ENCODE assay signal across 18 cellular contexts in genomic region chr17:50570516-50570915, GRCh38. TPM values are rescaled to one million over a fixed set of nuclear protein-coding genes. Genes with fewer than 3 reads are reported as not detected.
DNase-seq lines count a peak whose midpoint lies in the region; ATAC-seq, FAIRE-seq and TF ChIP-seq lines count a peak whose summit lies in the region.
"Had no signal": no experiment of that assay in that cellular context is flagged by ENCODE, and none has a peak within 500 bp of the region (broad histone marks: within the 10 kb centered on the region; RNA-seq: fewer than 3 reads in every experiment).

No MANE protein-coding gene starts in this region.

- no peaks in the 10 kb centered on the region for H3K9me2 ChIP-seq in neural cell (ENCODE audit: insufficient read depth, low read length)

- no peaks in the 10 kb centered on the region for H3K36me3 ChIP-seq in neural cell (ENCODE audit: insufficient read depth, low read length)
- H3K36me3 ChIP-seq: HAP-1 had no signal

- peak overlapping the region; percentile 11 for H3K4me3 ChIP-seq in neural cell (ENCODE audit: low read length)
- H3K4me3 ChIP-seq: HAP-1 had no signal

- TF ChIP-seq RAD21 in neural cell (conservative IDR thresholded peaks at IDR 0.05), result no peak

- CTCF ChIA-PET in HEK293T (lab: Yijun Ruan, JAX), result interaction anchor here (1.2 kb wide), 1 partner anchor 19 kb away, joined by 4 read pairs; no protein-coding TSS in a partner anchor

- peak overlapping the region; percentile 62 for H3K27ac ChIP-seq in neural cell (ENCODE audit: low read length)

- POLR2A ChIA-PET in HEK293T (lab: Yijun Ruan, JAX), result interaction anchor here (0.5 to 1.5 kb wide), 2 partner anchors 15 to 61 kb away, joined by 3 to 4 read pairs; no protein-coding TSS in a partner anchor

- no peak for ATAC-seq in GM18867 (IDR thresholded peaks at IDR 0.05; ENCODE audit: unreplicated experiment)

- H3K4me2 ChIP-seq in neural cell (ENCODE audit: low read length), result no peak overlapping the region

- no peaks in the 10 kb centered on the region for H3K79me2 ChIP-seq in neural cell (replicated peaks; ENCODE audit: insufficient read depth, low read length)

- DNase-seq in ELF-1 (ENCODE audit: low read depth, low spot score) (peak; percentile 43), HEK293T (ENCODE audit: extremely low spot score) (no peak), NCI-H82 treated with DMSO at 0.1 percent for 48 hours (lab: John Stamatoyannopoulos, UW; ENCODE audit: unreplicated experiment) (peak; percentile 86), NOMO-1 (lab: John Stamatoyannopoulos, UW; ENCODE audit: unreplicated experiment in 2 of 2) (no peak), urothelium cell line (ENCODE audit: low spot score) (no peak)
- DNase-seq: ACHN; C1 segment of cervical spinal cord; CD8-positive, alpha-beta memory T cell; DMS79; Karpas-422; NCI-H2081; NCI-H446; SHP77; T-helper 1 cell had no signal

- peak overlapping the region; percentile 51 for H3K9ac ChIP-seq in neural cell (ENCODE audit: low read length)

- TF ChIP-seq CTCF in neural cell (IDR thresholded peaks at IDR 0.05; ENCODE audit: poor library complexity, severe bottlenecking), result no peak

- no peaks in the 10 kb centered on the region for H3K27me3 ChIP-seq in neural cell (ENCODE audit: insufficient read depth, low read depth, low read length)

- no peaks in the 10 kb centered on the region for H4K20me1 ChIP-seq in neural cell (ENCODE audit: insufficient read depth)

- H3F3A ChIP-seq in neural cell (ENCODE audit: insufficient read depth, low read length, poor library complexity, severe bottlenecking), result no peaks in the 10 kb centered on the region

- H3K9me3 ChIP-seq in neural cell (ENCODE audit: low read length), result no peaks in the 10 kb centered on the region
- H3K9me3 ChIP-seq: HAP-1 had no signal

- no peak for TF ChIP-seq EP300 in neural cell (conservative IDR thresholded peaks at IDR 0.05; ENCODE audit: poor library complexity, severe bottlenecking)

- no peak overlapping the region for H2AFZ ChIP-seq in neural cell (ENCODE audit: low read depth, low read length)

- no peak for FAIRE-seq in urothelium cell line (lab: Jason Lieb, UNC)

TF ChIP-seq in HEK293T, 16 proteins besides CTCF, POLR2A, EP300 and RAD21:
- no peak for TF ChIP-seq SP1 (IDR thresholded peaks at IDR 0.05)
- TF ChIP-seq LEF1 (IDR thresholded peaks at IDR 0.05; ENCODE audit: borderline replicate concordance), result no peak
- no peak for TF ChIP-seq L3MBTL2 (conservative IDR thresholded peaks at IDR 0.05)
- peak; percentile 39 for TF ChIP-seq PKNOX1 (IDR thresholded peaks at IDR 0.05)
TF ChIP-seq in HEK293T: peak in this region for 1.

TF ChIP-seq in neural cell, 6 proteins besides CTCF, POLR2A, EP300 and RAD21:
- TF ChIP-seq SMC3 (conservative IDR thresholded peaks at IDR 0.05; ENCODE audit: poor library complexity) (no peak), REST (IDR thresholded peaks at IDR 0.05; ENCODE audit: borderline replicate concordance) (no peak), TAF1 (IDR thresholded peaks at IDR 0.05; ENCODE audit: low read depth) (no peak), MXI1 (conservative IDR thresholded peaks at IDR 0.05; ENCODE audit: poor library complexity, severe bottlenecking) (no peak), POLR2AphosphoS5 (IDR thresholded peaks at IDR 0.05) (peak; percentile 37), EZH2 (IDR thresholded peaks at IDR 0.05; ENCODE audit: borderline replicate concordance, insufficient read depth, low read length, poor library complexity, severe bottlenecking) (no peak)

RNA-seq across cellular contexts. Expression of gene CACNA1G, which starts 10.0 kb away (rescaled TPM):
- polyA plus RNA-seq in neural cell, result 10.9 and 11.0 TPM in 2 replicates
- 24.1 and 28.0 TPM in 2 replicates for polyA minus RNA-seq in neural cell
- polyA plus RNA-seq: CD8-positive, alpha-beta memory T cell; IgD-negative memory B cell had no signal

RNA-seq across cellular contexts. Expression of gene SPATA20, which starts 23.5 kb away (rescaled TPM):
- polyA plus RNA-seq in neural cell, result 48.1 and 53.5 TPM in 2 replicates
- polyA minus RNA-seq in neural cell, result 21.6 and 24.1 TPM in 2 replicates

RNA-seq across cellular contexts. Expression of gene EPN3, which starts 38.0 kb away (rescaled TPM):
- polyA plus RNA-seq in neural cell, result not detected in 2 replicates
- 0.81 and 0.97 TPM in 2 replicates for polyA minus RNA-seq in neural cell
- polyA plus RNA-seq: CD8-positive, alpha-beta memory T cell; IgD-negative memory B cell had no signal

Comparison
In these comparisons a context has a peak if more than half of its experiments do, and no peak if none do; other contexts are left out.
1. DNase-seq: peak in ELF-1 (single experiment) and NCI-H82 treated with DMSO at 0.1 percent for 48 hours (single experiment); none in HEK293T (single experiment), NOMO-1 (0 of 2) and urothelium cell line (single experiment).